In the genomic region with DNA sequence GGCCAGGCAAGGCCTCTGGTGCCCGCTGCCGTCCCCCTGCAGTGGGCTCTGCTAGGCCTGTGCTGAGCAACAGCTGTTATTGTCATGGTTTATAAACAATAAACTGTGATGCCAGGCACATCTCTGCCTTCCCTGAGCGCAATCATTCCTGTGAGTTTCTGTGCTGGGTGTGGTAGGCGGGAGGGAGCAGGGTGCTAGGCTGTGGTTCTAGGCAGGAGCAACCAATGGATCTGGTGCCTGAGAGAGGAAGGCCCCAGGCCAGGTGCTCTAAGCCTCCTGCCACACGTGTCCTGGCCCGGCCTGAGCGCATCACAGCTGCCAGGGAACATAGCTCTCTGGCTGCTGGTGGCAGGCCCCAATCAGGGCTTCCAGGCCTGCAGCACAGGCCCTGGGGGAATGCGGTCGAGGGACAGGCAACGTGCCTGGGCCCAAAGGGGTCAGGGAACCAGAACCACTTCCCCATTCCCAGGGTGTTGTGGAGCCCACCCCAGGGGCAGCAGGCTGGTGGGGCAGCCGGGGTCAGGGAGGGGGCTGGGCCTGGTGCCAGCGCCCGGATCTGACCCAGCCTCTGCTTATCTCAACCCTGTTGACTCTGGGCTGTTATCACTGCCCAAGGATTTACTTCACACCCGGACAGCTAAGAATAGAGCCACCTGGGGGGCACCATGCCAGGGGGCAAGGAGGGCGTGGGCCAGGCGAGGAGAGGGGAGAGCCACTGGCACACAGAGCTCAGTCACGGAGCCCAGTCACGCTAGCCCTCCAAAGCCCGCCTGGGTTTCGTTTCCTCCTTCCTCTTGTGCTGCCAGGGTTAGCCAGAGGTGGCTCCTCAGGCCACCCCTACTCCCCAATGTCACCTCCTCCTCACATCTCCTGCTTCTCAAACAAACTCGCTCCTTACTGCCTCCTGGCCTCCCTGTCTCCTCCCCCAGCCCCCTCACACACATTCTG, we compare ENCODE assay signal across 1 cellular context.
TF ChIP-seq lines count a peak whose summit lies in the region.

No MANE protein-coding gene starts in this region.

TF ChIP-seq in HEK293, 187 proteins besides CTCF, POLR2A, EP300 and RAD21 (continued from another document):
- TF ChIP-seq, protein P1, sequence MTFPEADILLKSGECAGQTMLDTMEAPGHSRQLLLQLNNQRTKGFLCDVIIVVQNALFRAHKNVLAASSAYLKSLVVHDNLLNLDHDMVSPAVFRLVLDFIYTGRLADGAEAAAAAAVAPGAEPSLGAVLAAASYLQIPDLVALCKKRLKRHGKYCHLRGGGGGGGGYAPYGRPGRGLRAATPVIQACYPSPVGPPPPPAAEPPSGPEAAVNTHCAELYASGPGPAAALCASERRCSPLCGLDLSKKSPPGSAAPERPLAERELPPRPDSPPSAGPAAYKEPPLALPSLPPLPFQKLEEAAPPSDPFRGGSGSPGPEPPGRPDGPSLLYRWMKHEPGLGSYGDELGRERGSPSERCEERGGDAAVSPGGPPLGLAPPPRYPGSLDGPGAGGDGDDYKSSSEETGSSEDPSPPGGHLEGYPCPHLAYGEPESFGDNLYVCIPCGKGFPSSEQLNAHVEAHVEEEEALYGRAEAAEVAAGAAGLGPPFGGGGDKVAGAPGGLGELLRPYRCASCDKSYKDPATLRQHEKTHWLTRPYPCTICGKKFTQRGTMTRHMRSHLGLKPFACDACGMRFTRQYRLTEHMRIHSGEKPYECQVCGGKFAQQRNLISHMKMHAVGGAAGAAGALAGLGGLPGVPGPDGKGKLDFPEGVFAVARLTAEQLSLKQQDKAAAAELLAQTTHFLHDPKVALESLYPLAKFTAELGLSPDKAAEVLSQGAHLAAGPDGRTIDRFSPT (tag by site-specific recombination; IDR thresholded peaks at IDR 0.05): peak; percentile 63; the same call in 1 of the 2 replicates
- TF ChIP-seq ZNF548 (tag by site-specific recombination; IDR thresholded peaks at IDR 0.05): no peak
